In the genomic region with DNA sequence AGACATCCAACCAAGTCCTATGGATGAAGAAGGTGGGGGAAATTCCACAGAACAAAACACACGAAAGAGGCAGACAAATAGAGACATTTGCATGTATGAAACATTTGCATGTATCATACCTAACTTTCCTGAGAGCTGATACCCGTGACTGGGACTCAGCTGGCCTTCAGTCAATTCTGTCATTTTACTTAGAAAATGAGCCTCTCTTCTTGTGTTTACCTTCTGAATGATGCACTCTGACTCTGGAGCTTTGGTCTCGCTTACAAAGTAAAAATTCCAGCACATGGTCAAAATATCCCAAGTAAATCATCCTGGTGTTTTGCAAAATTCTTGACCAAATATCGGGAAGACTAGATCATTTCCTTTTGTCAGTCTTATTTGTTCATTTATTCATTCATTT, we compare ENCODE assay signal across 17 cellular contexts. TPM values are rescaled to one million over a fixed set of nuclear protein-coding genes. Genes with fewer than 3 reads are reported as not detected.
DNase-seq lines count a peak whose midpoint lies in the region; TF ChIP-seq lines count a peak whose summit lies in the region.
"Had no signal": no experiment of that assay in that cellular context is flagged by ENCODE, and none has a peak within 500 bp of the region (broad histone marks: within the 10 kb centered on the region; RNA-seq: fewer than 3 reads in every experiment).

No MANE protein-coding gene starts in this region.

- peak overlapping the region; percentile 2 for H2AFZ ChIP-seq in osteoblast (ENCODE audit: low read length)
- H2AFZ ChIP-seq: GM23248 had no signal

- H3K27ac ChIP-seq in osteoblast (ENCODE audit: low read depth, low read length), result no peak overlapping the region
- H3K27ac ChIP-seq: GM23248 had no signal

- no peaks in the 10 kb centered on the region for H4K20me1 ChIP-seq in osteoblast (ENCODE audit: insufficient read depth, low read length)

- H3K4me1 ChIP-seq in osteoblast (ENCODE audit: insufficient read depth, low read length), result peaks cover 6% of the 10 kb centered on the region

- no peaks in the 10 kb centered on the region for H3K36me3 ChIP-seq in osteoblast (ENCODE audit: insufficient read depth, low read length)

- intact Hi-C loops in activated naive CD4-positive, alpha-beta T cell treated with anti-CD3 and anti-CD28 coated beads for 36 hours (cut with micrococcal nuclease), result no loop called here
- intact Hi-C loops in posterior vena cava (cut with DNase I), result no loop called here

- H3K27me3 ChIP-seq in osteoblast (ENCODE audit: insufficient read depth, low read length), result no peaks in the 10 kb centered on the region

- H3K4me1 Mint-ChIP-seq in activated naive CD4-positive, alpha-beta T cell treated with anti-CD3 and anti-CD28 coated beads for 36 hours (ENCODE audit: low read depth), result no peaks in the 10 kb centered on the region
- H3K4me1 Mint-ChIP-seq: CD4-positive, alpha-beta memory T cell; H9 had no signal

- H3K27me3 Mint-ChIP-seq in activated naive CD4-positive, alpha-beta T cell treated with anti-CD3 and anti-CD28 coated beads for 36 hours (ENCODE audit: low read depth), result peaks cover 5% of the 10 kb centered on the region

- H3K9me3 Mint-ChIP-seq in activated naive CD4-positive, alpha-beta T cell treated with anti-CD3 and anti-CD28 coated beads for 36 hours, result no peaks in the 10 kb centered on the region
- H3K9me3 Mint-ChIP-seq: CD4-positive, alpha-beta memory T cell had no signal

- H3K79me2 ChIP-seq in osteoblast (ENCODE audit: insufficient read depth, low read length), result no peaks in the 10 kb centered on the region

- CTCF ChIA-PET in activated naive CD4-positive, alpha-beta T cell treated with anti-CD3 and anti-CD28 coated beads for 36 hours (lab: Charles Lee), result no interaction called here

- H3K36me3 Mint-ChIP-seq in activated naive CD4-positive, alpha-beta T cell treated with anti-CD3 and anti-CD28 coated beads for 36 hours (ENCODE audit: low read depth), result no peaks in the 10 kb centered on the region
- H3K36me3 Mint-ChIP-seq: CD4-positive, alpha-beta memory T cell had no signal

- H3K4me2 ChIP-seq in osteoblast (ENCODE audit: insufficient read depth, low read length), result peak overlapping the region; percentile 9

- DNase-seq in M059J (ENCODE audit: low read depth), result peak; percentile 3
- DNase-seq in NCI-H526 treated with DMSO at 0.1 percent for 48 hours (lab: John Stamatoyannopoulos, UW), result peak; percentile 61
- peak; percentile 2 for DNase-seq in epithelial cell of esophagus (ENCODE audit: low read depth)
- no peak for DNase-seq in osteoblast (ENCODE audit: insufficient read length, low spot score, missing footprints)
- DNase-seq in activated naive CD4-positive, alpha-beta T cell treated with anti-CD3 and anti-CD28 coated beads for 36 hours, result no peak
- no peak for DNase-seq in epidermal melanocyte (ENCODE audit: insufficient read length, low spot score)
- DNase-seq in activated CD4-positive, CD25-positive, alpha-beta regulatory T cell treated with anti-CD3 and anti-CD28 coated beads, Interleukin-2, amount 50 U/mL, for 72 hours, result no peak
- DNase-seq in posterior vena cava (ENCODE audit: low spot score), result no peak
- DNase-seq: C1 segment of cervical spinal cord; Calu3; CD4-positive, alpha-beta memory T cell; COR-L47; DMS53; DMS79 treated with DMSO at 0.1 percent for 48 hours; GF-D8; GM23248; H9 had no signal

- no peak overlapping the region for H3K4me3 Mint-ChIP-seq in activated naive CD4-positive, alpha-beta T cell treated with anti-CD3 and anti-CD28 coated beads for 36 hours
- H3K4me3 Mint-ChIP-seq: CD4-positive, alpha-beta memory T cell; H9 had no signal

- TF ChIP-seq CTCF in epithelial cell of esophagus (IDR thresholded peaks at IDR 0.05; ENCODE audit: insufficient read depth, low read depth, low read length, missing control alignments) (no peak), osteoblast (IDR thresholded peaks at IDR 0.05; ENCODE audit: extremely low read depth, low read depth, low read length) (no peak)

- no peak overlapping the region for H3K27ac Mint-ChIP-seq in activated naive CD4-positive, alpha-beta T cell treated with anti-CD3 and anti-CD28 coated beads for 36 hours
- H3K27ac Mint-ChIP-seq: CD4-positive, alpha-beta memory T cell; H9 had no signal

- H3K4me3 ChIP-seq in epithelial cell of esophagus (ENCODE audit: low read length) (no peak overlapping the region), osteoblast (ENCODE audit: insufficient read depth, low read length) (no peak overlapping the region)
- H3K4me3 ChIP-seq: GM23248 had no signal

- no peaks in the 10 kb centered on the region for H3K9me3 ChIP-seq in osteoblast (ENCODE audit: low read depth, low read length)

RNA-seq across cellular contexts. Expression of gene MMUT, which starts 46.9 kb away (rescaled TPM):
- total RNA-seq in M059J (2014; rRNA removed; shearing (Covaris generic)), result 9.3 and 16.7 TPM in 2 replicates
- total RNA-seq in osteoblast, result 16.2 and 16.6 TPM in 2 replicates
- total RNA-seq in activated naive CD4-positive, alpha-beta T cell treated with anti-CD3 and anti-CD28 coated beads for 36 hours, result 10 to 100 TPM; 15.1 to 15.2 TPM
- total RNA-seq in posterior vena cava, result 10 to 100 TPM; 18.8 to 19.0 TPM

RNA-seq across cellular contexts. Expression of gene CENPQ, which starts 47.0 kb away (rescaled TPM):
- 32.4 and 34.8 TPM in 2 replicates for total RNA-seq in M059J (2014; rRNA removed; shearing (Covaris generic))
- 4.7 and 5.1 TPM in 2 replicates for total RNA-seq in osteoblast
- 10 to 100 TPM; 19.3 to 19.9 TPM for total RNA-seq in activated naive CD4-positive, alpha-beta T cell treated with anti-CD3 and anti-CD28 coated beads for 36 hours
- total RNA-seq in posterior vena cava, result 1 to 10 TPM; 4.8 to 5.2 TPM

Comparison
In these comparisons a context has a peak if more than half of its experiments do, and no peak if none do; other contexts are left out.
1. DNase-seq: peak in M059J (single experiment), NCI-H526 treated with DMSO at 0.1 percent for 48 hours (single experiment) and epithelial cell of esophagus (single experiment); none in osteoblast (single experiment), activated naive CD4-positive, alpha-beta T cell treated with anti-CD3 and anti-CD28 coated beads for 36 hours (single experiment), epidermal melanocyte (single experiment), activated CD4-positive, CD25-positive, alpha-beta regulatory T cell treated with anti-CD3 and anti-CD28 coated beads, Interleukin-2, amount 50 U/mL, for 72 hours (single experiment) and posterior vena cava (single experiment).